In genomic region chr2:130759906-130760753, GRCh38 we compare ENCODE assay signal across 13 cellular contexts. TPM values are rescaled to one million over a fixed set of nuclear protein-coding genes. Genes with fewer than 3 reads are reported as not detected.
DNase-seq lines count a peak whose midpoint lies in the region; ATAC-seq lines count a peak whose summit lies in the region.
"Had no signal": no experiment of that assay in that cellular context is flagged by ENCODE, and none has a peak within 500 bp of the region (broad histone marks: within the 10 kb centered on the region; RNA-seq: fewer than 3 reads in every experiment).

No MANE protein-coding gene starts in this region.

- ATAC-seq in GM18511 (IDR thresholded peaks at IDR 0.05; ENCODE audit: unreplicated experiment): no peak
- ATAC-seq: right cardiac atrium had no signal

- DNase-seq in DMS153 (lab: John Stamatoyannopoulos, UW) (peak; percentile 52), HT1080 (ENCODE audit: low read depth) (peak; percentile 32), NCI-H524 treated with DMSO at 0.1 percent for 48 hours (lab: John Stamatoyannopoulos, UW) (peak; percentile 81), glomerular visceral epithelial cell (ENCODE audit: extremely low spot score) (peak; percentile 59), activated gamma-delta T cell treated with Interleukin-2 at 50 U/mL for 16 hours (no peak)
- DNase-seq in activated CD4-positive, alpha-beta T cell treated with anti-CD3 and anti-CD28 coated beads for 48 hours: no peak
- no peak for DNase-seq in stimulated activated naive CD4-positive, alpha-beta T cell (lab: John Stamatoyannopoulos, UW)

RNA-seq across cellular contexts. Expression of gene AMER3, which starts 4.8 kb away (rescaled TPM):
- not detected in 2 replicates for total RNA-seq in HT1080 (2014; rRNA removed; shearing (Covaris generic))
- not detected in 2 replicates for polyA plus RNA-seq in HT1080 (2015; cell fraction: cytosol; rRNA removed)
- not detected in 2 replicates for polyA plus RNA-seq in HT1080 (2015; cell fraction: nucleus; rRNA removed)
- total RNA-seq: ascending aorta, endothelial cell of umbilical vein, right cardiac atrium, ureter had no signal
- polyA plus RNA-seq: endothelial cell of umbilical vein had no signal

RNA-seq across cellular contexts. Expression of gene GPR148, which starts 31.3 kb away (rescaled TPM):
- not detected in 2 replicates for total RNA-seq in HT1080 (2014; rRNA removed; shearing (Covaris generic))
- not detected in 2 replicates for polyA plus RNA-seq in HT1080 (2015; cell fraction: cytosol; rRNA removed)
- polyA plus RNA-seq in HT1080 (2015; cell fraction: nucleus; rRNA removed): not detected in 2 replicates
- total RNA-seq: ascending aorta, endothelial cell of umbilical vein, H1, right cardiac atrium, ureter had no signal
- polyA plus RNA-seq: endothelial cell of umbilical vein, right cardiac atrium had no signal

Comparison
In these comparisons a context has a peak if more than half of its experiments do, and no peak if none do; other contexts are left out.
1. DNase-seq: peak in DMS153 (single experiment), HT1080 (single experiment), NCI-H524 treated with DMSO at 0.1 percent for 48 hours (single experiment) and glomerular visceral epithelial cell (single experiment); none in activated CD4-positive, alpha-beta T cell treated with anti-CD3 and anti-CD28 coated beads for 48 hours (single experiment), activated gamma-delta T cell treated with Interleukin-2 at 50 U/mL for 16 hours (single experiment) and stimulated activated naive CD4-positive, alpha-beta T cell (0 of 6).